Comparison of ENCODE assay signal across 26 cellular contexts in the genomic region with DNA sequence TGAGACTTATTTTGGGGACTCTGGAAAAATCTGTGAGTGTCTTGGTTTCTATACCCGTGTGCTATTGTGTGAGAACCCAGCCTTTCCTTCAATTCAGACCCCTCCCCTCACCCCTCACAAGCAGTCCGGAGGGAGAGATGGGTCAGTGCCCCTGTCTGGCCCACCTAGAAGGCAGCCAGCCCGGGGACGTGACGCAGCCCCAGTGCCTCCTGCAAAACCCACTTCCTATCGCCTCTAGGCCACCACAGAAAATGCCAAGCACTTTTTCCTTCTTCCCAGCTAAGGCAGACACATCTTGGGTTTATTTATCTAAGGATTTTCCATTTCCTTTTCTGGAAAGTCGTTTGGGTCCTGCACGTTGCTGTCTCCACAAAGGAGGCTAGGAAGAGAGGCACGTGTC. TPM values are rescaled to one million over a fixed set of nuclear protein-coding genes. Genes with fewer than 3 reads are reported as not detected.
DNase-seq lines count a peak whose midpoint lies in the region; ATAC-seq and TF ChIP-seq lines count a peak whose summit lies in the region.
"Had no signal": no experiment of that assay in that cellular context is flagged by ENCODE, and none has a peak within 500 bp of the region (broad histone marks: within the 10 kb centered on the region; RNA-seq: fewer than 3 reads in every experiment).

No MANE protein-coding gene starts in this region.

- H3K27me3 ChIP-seq in left lung (no peaks in the 10 kb centered on the region), subcutaneous abdominal adipose tissue (ENCODE audit: control insufficient read depth in 5 of 5, insufficient read depth in 4 of 5, low read length in 5 of 5) (no peaks in the 10 kb centered on the region)

- H3K4me1 ChIP-seq in left lung, result peaks cover 23 to 51% of the 10 kb centered on the region in 2 donors
- peaks cover 11 to 76% (median 62%) of the 10 kb centered on the region in 5 donors for H3K4me1 ChIP-seq in subcutaneous abdominal adipose tissue (ENCODE audit: control insufficient read depth in 5 of 5, insufficient read depth in 5 of 5, low read length in 5 of 5)
- H3K4me1 ChIP-seq: prostate gland had no signal

- no peak for ATAC-seq in left lung
- ATAC-seq: activated naive CD8-positive, alpha-beta T cell treated with anti-CD3 and anti-CD28 coated beads, Interleukin-2, amount 50 U/mL, for 24 hours; stimulated activated memory B cell treated with anti-CD40 and anti-IgM and Interleukin-4, amounts not matched to agents 10 μg/mL and 1 μg/mL and 100 μg/mL, for 72 hours; T-helper 17 cell had no signal

- H3K4me3 ChIP-seq in coronary artery, result no peak overlapping the region
- H3K4me3 ChIP-seq in left lung, result no peak overlapping the region
- H3K4me3 ChIP-seq in subcutaneous abdominal adipose tissue (ENCODE audit: low read depth in 1 of 5, low read length in 5 of 5), result no peak overlapping the region
- H3K4me3 ChIP-seq: prostate gland, SK-N-MC had no signal

- intact Hi-C loops in left lung (cut with DNase I), result no loop called here
- intact Hi-C loops in CD14-positive monocyte (cut with micrococcal nuclease), result no loop called here

- peaks cover 3 to 4% (median 3%) of the 10 kb centered on the region in 3 donors for H3K27me3 Mint-ChIP-seq in CD14-positive monocyte (ENCODE audit: low read depth in 3 of 3)
- H3K27me3 Mint-ChIP-seq: activated naive CD8-positive, alpha-beta T cell treated with anti-CD3 and anti-CD28 coated beads, Interleukin-2, amount 50 U/mL, for 24 hours; activated T-cell treated with anti-CD3 and anti-CD28 coated beads, Interleukin-2, amount 50 U/mL, for 24 hours; brain had no signal

- H3K4me1 Mint-ChIP-seq in CD14-positive monocyte, result no peaks in the 10 kb centered on the region
- H3K4me1 Mint-ChIP-seq: activated naive CD8-positive, alpha-beta T cell treated with anti-CD3 and anti-CD28 coated beads, Interleukin-2, amount 50 U/mL, for 24 hours; neural crest cell; stimulated activated memory B cell treated with anti-CD40 and anti-IgM and Interleukin-4, amounts not matched to agents 10 μg/mL and 1 μg/mL and 100 μg/mL, for 72 hours had no signal

- peak overlapping the region in 4 of 5 donors; percentile 9 to 54 (median 34) for H3K9ac ChIP-seq in subcutaneous abdominal adipose tissue (ENCODE audit: low read length in 5 of 5)

- DNase-seq in Daoy (ENCODE audit: low read depth) (peak; percentile 74), coronary artery (ENCODE audit: low spot score) (no peak), left lung (peak in 1 of 2 donors; percentile 31), DMS 273 (lab: John Stamatoyannopoulos, UW; ENCODE audit: unreplicated experiment) (no peak), kidney glomerular epithelial cell (lab: John Stamatoyannopoulos, UW) (no peak), CD14-positive monocyte (ENCODE audit: low spot score) (no peak), cortex of kidney (lab: John Stamatoyannopoulos, UW) (no peak)
- DNase-seq: activated CD4-positive, alpha-beta T cell treated with anti-CD3 and anti-CD28 coated beads for 48 hours; activated gamma-delta T cell treated with Interleukin-2 at 50 U/mL for 16 hours; activated naive CD8-positive, alpha-beta T cell treated with anti-CD3 and anti-CD28 coated beads, Interleukin-2, amount 50 U/mL, for 24 hours; activated T-cell treated with anti-CD3 and anti-CD28 coated beads, Interleukin-2, amount 50 U/mL, for 24 hours; effector CD8-positive, alpha-beta T cell; foreskin melanocyte; NCI-H1092 treated with DMSO at 0.1 percent for 48 hours; NCI-H187 treated with DMSO at 0.1 percent for 48 hours; NCI-H526 treated with DMSO at 0.1 percent for 48 hours; small intestine; stimulated activated CD4-positive, alpha-beta T cell treated with anti-CD3 and anti-CD28 coated beads, Interleukin-2, amount 100 ng/mL, for 24 hours; T-helper 17 cell; trophoblast cell had no signal

- TF ChIP-seq CTCF in coronary artery (IDR thresholded peaks at IDR 0.05) (no peak), left lung (IDR thresholded peaks at IDR 0.05) (no peak), CD14-positive monocyte (IDR thresholded peaks at IDR 0.05) (no peak)

- peaks cover 0 to 2% (median 0%) of the 10 kb centered on the region in 7 donors for H3K9me3 Mint-ChIP-seq in CD14-positive monocyte
- H3K9me3 Mint-ChIP-seq: activated naive CD8-positive, alpha-beta T cell treated with anti-CD3 and anti-CD28 coated beads, Interleukin-2, amount 50 U/mL, for 24 hours; activated T-cell treated with anti-CD3 and anti-CD28 coated beads, Interleukin-2, amount 50 U/mL, for 24 hours; brain; neural crest cell; stimulated activated memory B cell treated with anti-CD40 and anti-IgM and Interleukin-4, amounts not matched to agents 10 μg/mL and 1 μg/mL and 100 μg/mL, for 72 hours had no signal

- no peaks in the 10 kb centered on the region for H3K36me3 Mint-ChIP-seq in CD14-positive monocyte
- H3K36me3 Mint-ChIP-seq: brain; stimulated activated memory B cell treated with anti-CD40 and anti-IgM and Interleukin-4, amounts not matched to agents 10 μg/mL and 1 μg/mL and 100 μg/mL, for 72 hours had no signal

- no peaks in the 10 kb centered on the region for H3K36me3 ChIP-seq in left lung
- H3K36me3 ChIP-seq in subcutaneous abdominal adipose tissue (ENCODE audit: control insufficient read depth in 5 of 5, insufficient read depth in 5 of 5, low read length in 5 of 5), result no peaks in the 10 kb centered on the region
- H3K36me3 ChIP-seq: prostate gland had no signal

- H3K4me3 Mint-ChIP-seq in CD14-positive monocyte, result no peak overlapping the region
- H3K4me3 Mint-ChIP-seq: activated naive CD8-positive, alpha-beta T cell treated with anti-CD3 and anti-CD28 coated beads, Interleukin-2, amount 50 U/mL, for 24 hours; activated T-cell treated with anti-CD3 and anti-CD28 coated beads, Interleukin-2, amount 50 U/mL, for 24 hours; brain; neural crest cell; stimulated activated memory B cell treated with anti-CD40 and anti-IgM and Interleukin-4, amounts not matched to agents 10 μg/mL and 1 μg/mL and 100 μg/mL, for 72 hours; T-helper 17 cell had no signal

- H3K27ac Mint-ChIP-seq in CD14-positive monocyte, result no peak overlapping the region
- H3K27ac Mint-ChIP-seq: activated naive CD8-positive, alpha-beta T cell treated with anti-CD3 and anti-CD28 coated beads, Interleukin-2, amount 50 U/mL, for 24 hours; activated T-cell treated with anti-CD3 and anti-CD28 coated beads, Interleukin-2, amount 50 U/mL, for 24 hours; stimulated activated memory B cell treated with anti-CD40 and anti-IgM and Interleukin-4, amounts not matched to agents 10 μg/mL and 1 μg/mL and 100 μg/mL, for 72 hours; T-helper 17 cell had no signal

- H3K27ac ChIP-seq in coronary artery (peak overlapping the region; percentile 68 to 75), left lung (peak overlapping the region; percentile 62 to 80), subcutaneous abdominal adipose tissue (ENCODE audit: low read depth, low read length) (peak overlapping the region; percentile 65)
- H3K27ac ChIP-seq: prostate gland, SK-N-MC had no signal

- H3K9me3 ChIP-seq in left lung (no peaks in the 10 kb centered on the region), subcutaneous abdominal adipose tissue (ENCODE audit: control insufficient read depth in 5 of 5, low read length in 5 of 5) (no peaks in the 10 kb centered on the region)
- H3K9me3 ChIP-seq: prostate gland had no signal

RNA-seq across cellular contexts. Expression of gene AQP1, which starts 11.6 kb away (rescaled TPM):
- 1.0 and 1.6 TPM in 2 replicates for total RNA-seq in Daoy (2014; rRNA removed; shearing (Covaris generic))
- 1,000 to 10,000 TPM in 1 of 2 donors, 100 to 1,000 TPM in 1; 567 to 1,008 TPM for total RNA-seq in left lung
- polyA plus RNA-seq in CD14-positive monocyte, result not detected

Comparison
In these comparisons a context has a peak if more than half of its experiments do, and no peak if none do; other contexts are left out.
1. RNA of gene AQP1, which starts 11.6 kb away (total RNA-seq): 567 to 1,008 TPM in left lung; 1.0 to 1.6 TPM in Daoy; every median in the first group is over 100 times any median in the second.
2. Peak in every context shown above with its lines, with median percentiles within 50 percentile points of each other: H3K27ac ChIP-seq.